Comparison of ENCODE assay signal across 2 cellular contexts in genomic region chr15:29885183-29885582, GRCh38.
TF ChIP-seq lines count a peak whose summit lies in the region.

No MANE protein-coding gene starts in this region.

TF ChIP-seq in IMR-90, 13 proteins besides CTCF, POLR2A, EP300 and RAD21 (continued from another document):
- TF ChIP-seq MAFK (IDR thresholded peaks at IDR 0.05; ENCODE audit: low read depth, low read length) (no peak), CHD1 (IDR thresholded peaks at IDR 0.05; ENCODE audit: low read depth, low read length) (no peak), MXI1 (IDR thresholded peaks at IDR 0.05; ENCODE audit: borderline replicate concordance, low read depth, low read length) (no peak), NFE2L2 (IDR thresholded peaks at IDR 0.05; ENCODE audit: low read depth, low read length) (no peak), CEBPB (IDR thresholded peaks at IDR 0.05; ENCODE audit: low read depth, low read length) (no peak), FOS (IDR thresholded peaks at IDR 0.05; ENCODE audit: low read depth, low read length) (no peak), RFX5 (IDR thresholded peaks at IDR 0.05; ENCODE audit: low read depth, low read length) (no peak), BHLHE40 (IDR thresholded peaks at IDR 0.05; ENCODE audit: low read depth, low read length) (no peak), RCOR1 (IDR thresholded peaks at IDR 0.05; ENCODE audit: insufficient replicate concordance, low read length) (no peak)
- TF ChIP-seq, protein P1, sequence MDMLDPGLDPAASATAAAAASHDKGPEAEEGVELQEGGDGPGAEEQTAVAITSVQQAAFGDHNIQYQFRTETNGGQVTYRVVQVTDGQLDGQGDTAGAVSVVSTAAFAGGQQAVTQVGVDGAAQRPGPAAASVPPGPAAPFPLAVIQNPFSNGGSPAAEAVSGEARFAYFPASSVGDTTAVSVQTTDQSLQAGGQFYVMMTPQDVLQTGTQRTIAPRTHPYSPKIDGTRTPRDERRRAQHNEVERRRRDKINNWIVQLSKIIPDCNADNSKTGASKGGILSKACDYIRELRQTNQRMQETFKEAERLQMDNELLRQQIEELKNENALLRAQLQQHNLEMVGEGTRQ (IDR thresholded peaks at IDR 0.05; ENCODE audit: low read depth, low read length): no peak
- TF ChIP-seq, protein P2, sequence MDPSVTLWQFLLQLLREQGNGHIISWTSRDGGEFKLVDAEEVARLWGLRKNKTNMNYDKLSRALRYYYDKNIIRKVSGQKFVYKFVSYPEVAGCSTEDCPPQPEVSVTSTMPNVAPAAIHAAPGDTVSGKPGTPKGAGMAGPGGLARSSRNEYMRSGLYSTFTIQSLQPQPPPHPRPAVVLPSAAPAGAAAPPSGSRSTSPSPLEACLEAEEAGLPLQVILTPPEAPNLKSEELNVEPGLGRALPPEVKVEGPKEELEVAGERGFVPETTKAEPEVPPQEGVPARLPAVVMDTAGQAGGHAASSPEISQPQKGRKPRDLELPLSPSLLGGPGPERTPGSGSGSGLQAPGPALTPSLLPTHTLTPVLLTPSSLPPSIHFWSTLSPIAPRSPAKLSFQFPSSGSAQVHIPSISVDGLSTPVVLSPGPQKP (IDR thresholded peaks at IDR 0.05; ENCODE audit: borderline replicate concordance, low read depth, low read length): no peak

TF ChIP-seq in HEK293T, 16 proteins besides CTCF, POLR2A, EP300 and RAD21 (continued from another document):
- TF ChIP-seq CTBP1 (IDR thresholded peaks at IDR 0.05; ENCODE audit: borderline replicate concordance): no peak
- no peak for TF ChIP-seq FOXA1 (IDR thresholded peaks at IDR 0.05)
- TF ChIP-seq LEF1 (IDR thresholded peaks at IDR 0.05; ENCODE audit: borderline replicate concordance): no peak
- TF ChIP-seq SUZ12 (IDR thresholded peaks at IDR 0.05): no peak
- TF ChIP-seq ZNF384 (IDR thresholded peaks at IDR 0.05): no peak
- no peak for TF ChIP-seq FOXK2 (IDR thresholded peaks at IDR 0.05)
- TF ChIP-seq TARDBP (IDR thresholded peaks at IDR 0.05): no peak
- no peak for TF ChIP-seq NFRKB (IDR thresholded peaks at IDR 0.05)
- TF ChIP-seq BHLHE40 (IDR thresholded peaks at IDR 0.05; ENCODE audit: borderline replicate concordance): no peak
- no peak for TF ChIP-seq HDGF (IDR thresholded peaks at IDR 0.05; ENCODE audit: borderline replicate concordance)
- TF ChIP-seq, protein P3, sequence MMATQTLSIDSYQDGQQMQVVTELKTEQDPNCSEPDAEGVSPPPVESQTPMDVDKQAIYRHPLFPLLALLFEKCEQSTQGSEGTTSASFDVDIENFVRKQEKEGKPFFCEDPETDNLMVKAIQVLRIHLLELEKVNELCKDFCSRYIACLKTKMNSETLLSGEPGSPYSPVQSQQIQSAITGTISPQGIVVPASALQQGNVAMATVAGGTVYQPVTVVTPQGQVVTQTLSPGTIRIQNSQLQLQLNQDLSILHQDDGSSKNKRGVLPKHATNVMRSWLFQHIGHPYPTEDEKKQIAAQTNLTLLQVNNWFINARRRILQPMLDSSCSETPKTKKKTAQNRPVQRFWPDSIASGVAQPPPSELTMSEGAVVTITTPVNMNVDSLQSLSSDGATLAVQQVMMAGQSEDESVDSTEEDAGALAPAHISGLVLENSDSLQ (IDR thresholded peaks at IDR 0.05): no peak
- no peak for TF ChIP-seq FOXM1 (IDR thresholded peaks at IDR 0.05; ENCODE audit: borderline replicate concordance)
- no peak for TF ChIP-seq SP1 (IDR thresholded peaks at IDR 0.05)
- no peak for TF ChIP-seq ELF4 (IDR thresholded peaks at IDR 0.05)
